Comparison of ENCODE assay signal across 18 cellular contexts in genomic region chr13:65260938-65261880, GRCh38.
A peak's percentile ranks its signal among the peaks of the same experiment; 100 is the strongest.
DNase-seq lines count a peak whose midpoint lies in the region; ATAC-seq, FAIRE-seq and TF ChIP-seq lines count a peak whose summit lies in the region.
"Had no signal": no experiment of that assay in that cellular context is flagged by ENCODE, and none has a peak within 500 bp of the region (broad histone marks: within the 10 kb centered on the region; RNA-seq: fewer than 3 reads in every experiment).

No MANE protein-coding gene starts in this region.

- CTCF ChIA-PET in PC-9 (lab: Charles Lee) = no interaction called here
- CTCF ChIA-PET in H1 (lab: Charles Lee; ENCODE audit: partially characterized antibody) = interaction anchor here (1.1 kb wide), 1 partner anchor 9 kb away, joined by 3 read pairs; no protein-coding TSS in a partner anchor

- H3K4me1 ChIP-seq in PC-9 (replicated peaks; ENCODE audit: insufficient read depth) (no peaks in the 10 kb centered on the region), H1 (replicated peaks in 1 of 4; ENCODE audit: control insufficient read depth in 3 of 4, insufficient read depth in 4 of 4, low read length in 3 of 4) (no peaks in the 10 kb centered on the region), smooth muscle cell (ENCODE audit: low read depth) (no peaks in the 10 kb centered on the region)
- H3K4me1 ChIP-seq: foreskin keratinocyte, uterus had no signal

- H3K9ac ChIP-seq in H1 (replicated peaks in 1 of 4; ENCODE audit: extremely low read depth in 1 of 4, low read depth in 3 of 4, low read length in 3 of 4) (no peak overlapping the region), smooth muscle cell (ENCODE audit: low read depth) (no peak overlapping the region)

- no peak overlapping the region for H2BK15ac ChIP-seq in H1 (ENCODE audit: low read length)

- H2BK120ac ChIP-seq in H1 (replicated peaks; ENCODE audit: low read depth, low read length) = no peak overlapping the region

- H4K5ac ChIP-seq in H1 (ENCODE audit: insufficient read length, low read depth, low read length) = no peak overlapping the region

- H2BK5ac ChIP-seq in H1 (ENCODE audit: low read depth, low read length) = no peak overlapping the region

- WGBS in H1 (ENCODE audit: extremely low coverage in 1 of 2, insufficient coverage in 1 of 2, insufficient read length in 1 of 2, insufficient replicate concordance in 2 of 2, low coverage in 1 of 2, low lambda C conversion rate in 2 of 2, missing lambda C conversion rate in 1 of 2), 2 experiments = 86% methylated on average over 5 of the region's 5 CpGs; no CpG with 5 or more reads in 1 of the 2 experiments
- 67% methylated on average over 5 of the region's 5 CpGs for WGBS in smooth muscle cell (ENCODE audit: low lambda C conversion rate)

- H3K27me3 ChIP-seq in PC-9 (ENCODE audit: insufficient read depth, low read depth) = no peaks in the 10 kb centered on the region
- H3K27me3 ChIP-seq in H1 (replicated peaks in 1 of 4; ENCODE audit: control insufficient read depth in 3 of 4, extremely low read depth in 1 of 4, insufficient read depth in 3 of 4, low read length in 3 of 4) = no peaks in the 10 kb centered on the region
- H3K27me3 ChIP-seq in smooth muscle cell (ENCODE audit: low read depth) = no peaks in the 10 kb centered on the region
- H3K27me3 ChIP-seq: foreskin keratinocyte, neutrophil, uterus had no signal

- TF ChIP-seq EP300 in H1 (IDR thresholded peaks at IDR 0.05; ENCODE audit: borderline replicate concordance in 1 of 2, low read depth in 2 of 2, low read length in 2 of 2) = no peak

- H4K20me1 ChIP-seq in PC-9 (ENCODE audit: insufficient read depth) (no peaks in the 10 kb centered on the region), H1 (replicated peaks in 1 of 2; ENCODE audit: control insufficient read depth in 1 of 2, insufficient read depth in 2 of 2, low read length in 2 of 2) (no peaks in the 10 kb centered on the region), smooth muscle cell (ENCODE audit: low read depth) (no peaks in the 10 kb centered on the region)

- POLR2A ChIA-PET in PC-9 (lab: Charles Lee; ENCODE audit: unreplicated experiment) (no interaction called here), H1 (lab: Charles Lee; ENCODE audit: partially characterized antibody) (no interaction called here)

- no peak overlapping the region for H2BK20ac ChIP-seq in H1 (ENCODE audit: low read length)

- no peak overlapping the region for H4K8ac ChIP-seq in H1 (ENCODE audit: extremely low read depth, insufficient read depth, low read length)

- DNase-seq in NOMO-1 treated with DMSO at 0.1 percent for 48 hours (lab: John Stamatoyannopoulos, UW; ENCODE audit: unreplicated experiment) (peak; percentile 23), NOMO-1 treated with dmso at 0.1 percent for 144 hours (lab: John Stamatoyannopoulos, UW; ENCODE audit: unreplicated experiment) (no peak), PC-9 (no peak), H1 (ENCODE audit: low read depth in 1 of 2, low spot score in 2 of 2) (no peak), smooth muscle cell (lab: John Stamatoyannopoulos, UW; ENCODE audit: unreplicated experiment) (no peak)
- DNase-seq in stimulated activated CD4-positive, alpha-beta T cell treated with anti-CD3 and anti-CD28 coated beads, Interleukin-2, amount 100 ng/mL, for 24 hours = no peak
- DNase-seq: activated CD8-positive, alpha-beta T cell treated with anti-CD3 and anti-CD28 coated beads for 36 hours; DMS79 treated with DMSO at 0.1 percent for 48 hours; foreskin keratinocyte; GOT3; left colon; PC-3; stimulated activated CD4-positive, alpha-beta T cell treated with anti-CD3 and anti-CD28 coated beads, Interleukin-12 subunit alpha, Interleukin-12 subunit beta, amount 100 ng/mL, for 4 hours; uterus had no signal

- no peak overlapping the region for H3K4ac ChIP-seq in H1 (replicated peaks; ENCODE audit: insufficient read length, low read depth, low read length)

- H2AK5ac ChIP-seq in H1 (ENCODE audit: low read depth, low read length) = no peak overlapping the region

- H3K27ac ChIP-seq in PC-9 = no peak overlapping the region
- no peak overlapping the region for H3K27ac ChIP-seq in H1 (ENCODE audit: low read depth, low read length)
- no peak overlapping the region for H3K27ac ChIP-seq in smooth muscle cell (ENCODE audit: low read depth)
- H3K27ac ChIP-seq: foreskin keratinocyte, neutrophil, uterus had no signal

- H3F3A ChIP-seq in PC-9 (ENCODE audit: insufficient read depth, low read depth) (no peaks in the 10 kb centered on the region), smooth muscle cell (ENCODE audit: low read depth) (no peaks in the 10 kb centered on the region)

- FAIRE-seq in H1 (lab: Jason Lieb, UNC) = no peak
- FAIRE-seq: HepG2 had no signal

- no peak overlapping the region for H3K23ac ChIP-seq in H1 (ENCODE audit: insufficient read length)

- H3K56ac ChIP-seq in H1 (replicated peaks; ENCODE audit: insufficient read length, low read depth, low read length) = no peak overlapping the region

- H3K4me3 ChIP-seq in PC-9 = no peak overlapping the region
- no peak overlapping the region for H3K4me3 ChIP-seq in H1 (ENCODE audit: extremely low read depth in 1 of 4, insufficient read depth in 2 of 4, low read depth in 3 of 4, low read length in 4 of 4)
- H3K4me3 ChIP-seq in smooth muscle cell = peak overlapping the region; percentile 10
- H3K4me3 ChIP-seq: uterus had no signal

- intact Hi-C loops in PC-9 (cut with micrococcal nuclease; ENCODE audit: unreplicated experiment) = no loop called here

- H3K36me3 ChIP-seq in PC-9 (ENCODE audit: low read depth) (no peaks in the 10 kb centered on the region), H1 (ENCODE audit: control insufficient read depth in 2 of 4, insufficient read depth in 4 of 4, low read length in 3 of 4) (no peaks in the 10 kb centered on the region), smooth muscle cell (ENCODE audit: low read depth) (no peaks in the 10 kb centered on the region)
- H3K36me3 ChIP-seq: neutrophil, uterus had no signal

- no peak overlapping the region for H4K91ac ChIP-seq in H1 (replicated peaks; ENCODE audit: insufficient read length, low read length)

- H3K18ac ChIP-seq in H1 (ENCODE audit: extremely low read depth, low read length) = no peak overlapping the region

- no peak for TF ChIP-seq RAD21 in H1 (IDR thresholded peaks at IDR 0.05 in 1 of 2, conservative IDR thresholded peaks at IDR 0.05 in 1 of 2; ENCODE audit: low read depth in 2 of 2, low read length in 2 of 2)

- BruUV-seq in PC-9 (replicated peaks; lab: Mats Ljungman, UMichigan) = no TSS peak

- H3K79me1 ChIP-seq in H1 (ENCODE audit: low read depth, low read length) = no peaks in the 10 kb centered on the region

- H3K14ac ChIP-seq in H1 (ENCODE audit: insufficient read length) = no peak overlapping the region

- no peak for TF ChIP-seq CTCF in PC-9 (conservative IDR thresholded peaks at IDR 0.05)
- no peak for TF ChIP-seq CTCF in H1 (IDR thresholded peaks at IDR 0.05; ENCODE audit: control extremely low read depth in 1 of 3, insufficient read depth in 1 of 3, low read depth in 1 of 3, low read length in 3 of 3)
- TF ChIP-seq CTCF in smooth muscle cell (IDR thresholded peaks at IDR 0.05; ENCODE audit: borderline replicate concordance, insufficient read depth, poor library complexity, severe bottlenecking) = no peak

- peak overlapping the region; percentile 26; the same call in 1 of the 2 replicates for H3K4me2 ChIP-seq in PC-9
- H3K4me2 ChIP-seq in H1 (ENCODE audit: insufficient read depth in 1 of 2, low read depth in 2 of 2, low read length in 2 of 2) = no peak overlapping the region
- peak overlapping the region; percentile 71 for H3K4me2 ChIP-seq in smooth muscle cell

- H3K23me2 ChIP-seq in H1 (ENCODE audit: low read depth, low read length) = no peaks in the 10 kb centered on the region

- H2AFZ ChIP-seq in PC-9 (peak overlapping the region; percentile 5; the same call in 1 of the 2 replicates), H1 (ENCODE audit: low read length) (peak overlapping the region; percentile 60; the same call in 1 of the 2 replicates), smooth muscle cell (ENCODE audit: low read depth) (peak overlapping the region; percentile 69)

- no peak overlapping the region for H2BK12ac ChIP-seq in H1 (ENCODE audit: low read depth, low read length)

- H3K79me2 ChIP-seq in PC-9 (ENCODE audit: low read depth) = no peaks in the 10 kb centered on the region
- H3K79me2 ChIP-seq in H1 (ENCODE audit: control insufficient read depth in 1 of 2, insufficient read depth in 2 of 2, low read length in 2 of 2) = no peaks in the 10 kb centered on the region
- H3K79me2 ChIP-seq in smooth muscle cell (ENCODE audit: low read depth) = no peaks in the 10 kb centered on the region

- no peaks in the 10 kb centered on the region for H3K9me3 ChIP-seq in PC-9 (ENCODE audit: insufficient read depth, low read depth)
- H3K9me3 ChIP-seq in H1 (ENCODE audit: insufficient read depth in 2 of 2, low read depth in 1 of 2, low read length in 1 of 2) = no peaks in the 10 kb centered on the region
- no peaks in the 10 kb centered on the region for H3K9me3 ChIP-seq in smooth muscle cell (replicated peaks; ENCODE audit: low read depth)
- H3K9me3 ChIP-seq: neutrophil, uterus had no signal

- ATAC-seq in HG02642 (IDR thresholded peaks at IDR 0.05; ENCODE audit: poor library complexity, unreplicated experiment) (no peak), HG02938 (IDR thresholded peaks at IDR 0.05; ENCODE audit: unreplicated experiment) (no peak)
- ATAC-seq: activated CD8-positive, alpha-beta T cell treated with anti-CD3 and anti-CD28 coated beads for 36 hours; foreskin keratinocyte; HepG2; left colon; PC-3 had no signal

- peaks cover 6% of the 10 kb centered on the region; the same call in 1 of the 2 replicates for H3K9me2 ChIP-seq in PC-9 (ENCODE audit: insufficient read depth)

- TF ChIP-seq POLR2A in H1 (IDR thresholded peaks at IDR 0.05; ENCODE audit: control extremely low read depth in 1 of 2, low read depth in 2 of 2, low read length in 2 of 2) = no peak

TF ChIP-seq in H1, 55 proteins besides CTCF, POLR2A, EP300 and RAD21 (continues in another document):
- TF ChIP-seq JUN (IDR thresholded peaks at IDR 0.05; ENCODE audit: low read depth, low read length) (no peak), GTF2F1 (IDR thresholded peaks at IDR 0.05; ENCODE audit: borderline replicate concordance, low read depth, low read length) (no peak), POU5F1 (IDR thresholded peaks at IDR 0.05; ENCODE audit: low read depth, low read length) (no peak), SIX5 (IDR thresholded peaks at IDR 0.05; ENCODE audit: low read depth, low read length) (no peak)
- TF ChIP-seq, protein P1, sequence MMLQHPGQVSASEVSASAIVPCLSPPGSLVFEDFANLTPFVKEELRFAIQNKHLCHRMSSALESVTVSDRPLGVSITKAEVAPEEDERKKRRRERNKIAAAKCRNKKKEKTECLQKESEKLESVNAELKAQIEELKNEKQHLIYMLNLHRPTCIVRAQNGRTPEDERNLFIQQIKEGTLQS (IDR thresholded peaks at IDR 0.05; ENCODE audit: insufficient read depth, low read depth, low read length) = no peak
- TF ChIP-seq, protein P2, sequence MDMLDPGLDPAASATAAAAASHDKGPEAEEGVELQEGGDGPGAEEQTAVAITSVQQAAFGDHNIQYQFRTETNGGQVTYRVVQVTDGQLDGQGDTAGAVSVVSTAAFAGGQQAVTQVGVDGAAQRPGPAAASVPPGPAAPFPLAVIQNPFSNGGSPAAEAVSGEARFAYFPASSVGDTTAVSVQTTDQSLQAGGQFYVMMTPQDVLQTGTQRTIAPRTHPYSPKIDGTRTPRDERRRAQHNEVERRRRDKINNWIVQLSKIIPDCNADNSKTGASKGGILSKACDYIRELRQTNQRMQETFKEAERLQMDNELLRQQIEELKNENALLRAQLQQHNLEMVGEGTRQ (IDR thresholded peaks at IDR 0.05; ENCODE audit: low read length) = no peak

Comparison
In these comparisons a context has a peak if more than half of its experiments do, and no peak if none do; other contexts are left out.
1. H2AFZ ChIP-seq: peak in every context shown above with its lines; median percentile 69 in smooth muscle cell; 60 in H1; 5 in PC-9.
2. H3K4me2 ChIP-seq: peak in PC-9 (single experiment) and smooth muscle cell (single experiment); none in H1 (0 of 2).